25 cellular contexts compared by ENCODE assay signal in the genomic region with DNA sequence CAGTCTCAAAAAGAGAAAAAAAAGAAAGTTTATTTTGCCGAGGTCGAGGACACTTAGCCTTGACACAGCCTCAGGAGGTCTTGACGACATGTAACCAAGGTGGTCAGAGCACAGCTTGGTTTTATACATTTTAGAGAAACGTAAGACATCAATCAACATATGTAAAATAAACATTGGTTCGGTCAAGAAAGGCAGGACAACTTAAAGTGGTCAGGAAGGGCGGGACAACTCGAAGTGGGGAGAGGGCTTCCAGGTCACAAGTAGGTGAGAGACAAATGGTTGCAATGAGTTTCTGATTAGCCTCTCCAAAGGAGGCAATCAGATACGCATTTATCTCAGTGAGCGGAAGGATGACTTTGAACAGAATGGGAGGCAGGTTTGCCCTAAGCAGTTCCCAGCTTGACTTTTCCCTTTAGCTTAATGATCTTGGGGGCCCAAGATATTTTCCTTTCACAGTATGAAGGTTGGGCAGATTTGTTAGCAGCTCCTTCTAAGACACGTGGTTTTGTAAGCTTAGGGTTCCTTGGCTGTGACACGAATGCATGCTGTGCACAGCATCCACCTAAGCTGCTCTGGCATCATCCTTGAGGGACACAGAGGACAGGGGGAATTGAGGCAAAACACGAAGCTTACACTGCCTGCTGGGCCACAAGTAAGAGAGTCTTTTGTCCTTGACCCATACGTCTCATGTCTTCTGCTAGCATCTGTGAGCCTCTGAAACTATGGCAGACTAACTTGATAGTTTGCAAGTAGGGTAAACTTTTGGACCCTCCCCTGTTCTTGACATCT. TPM values are rescaled to one million over a fixed set of nuclear protein-coding genes. Genes with fewer than 3 reads are reported as not detected.
DNase-seq lines count a peak whose midpoint lies in the region; ATAC-seq and TF ChIP-seq lines count a peak whose summit lies in the region.
"Had no signal": no experiment of that assay in that cellular context is flagged by ENCODE, and none has a peak within 500 bp of the region (broad histone marks: within the 10 kb centered on the region; RNA-seq: fewer than 3 reads in every experiment).

No MANE protein-coding gene starts in this region.

- TF ChIP-seq CTCF in brain (conservative IDR thresholded peaks at IDR 0.05) = no peak

- peaks cover 9% of the 10 kb centered on the region for H3K27me3 Mint-ChIP-seq in brain
- no peaks in the 10 kb centered on the region for H3K27me3 Mint-ChIP-seq in activated T-cell treated with anti-CD3 and anti-CD28 coated beads, Interleukin-2, amount 50 U/mL, for 4 hours (ENCODE audit: low read depth)
- H3K27me3 Mint-ChIP-seq in stimulated activated naive B cell treated with anti-CD40 and anti-IgM and Interleukin-4, amounts not matched to agents 10 μg/mL and 1 μg/mL and 100 μg/mL, for 72 hours = no peaks in the 10 kb centered on the region
- H3K27me3 Mint-ChIP-seq: T-helper 17 cell had no signal

- no peak for DNase-seq in activated naive CD4-positive, alpha-beta T cell treated with anti-CD3 and anti-CD28 coated beads, Interleukin-2, amount 50 U/mL, for 72 hours (ENCODE audit: low spot score in 2 of 2)
- DNase-seq in activated naive CD4-positive, alpha-beta T cell (lab: John Stamatoyannopoulos, UW) = no peak
- peak; percentile 20 for DNase-seq in mesenteric fat pad (ENCODE audit: low spot score)
- no peak for DNase-seq in activated T-cell treated with anti-CD3 and anti-CD28 coated beads, Interleukin-2, amount 50 U/mL, for 4 hours
- DNase-seq in stimulated activated naive B cell treated with anti-CD40 and anti-IgM and Interleukin-4, amounts not matched to agents 10 μg/mL and 1 μg/mL and 100 μg/mL, for 72 hours = no peak
- DNase-seq: 8988T; activated CD4-positive, alpha-beta T cell treated with anti-CD3 and anti-CD28 coated beads, Interleukin-2, amount 50 U/mL, for 1 hour; activated effector memory CD4-positive, alpha-beta T cell treated with Interleukin-2 at 50 U/mL for 16 hours; caudate nucleus; dermis blood vessel endothelial cell; EL; left cardiac atrium; midbrain; MV-4-11; NCI-H187 treated with DMSO at 0.1 percent for 48 hours; NCI-H345; PC-9; SJCRH30; stimulated activated CD8-positive, alpha-beta memory T cell treated with anti-CD3 and anti-CD28 coated beads, Interleukin-4, amount 100 ng/mL, for 48 hours; T-helper 17 cell had no signal

- H3K9me3 Mint-ChIP-seq in activated naive CD4-positive, alpha-beta T cell treated with anti-CD3 and anti-CD28 coated beads, Interleukin-2, amount 50 U/mL, for 72 hours = no peaks in the 10 kb centered on the region
- H3K9me3 Mint-ChIP-seq in brain = peaks cover 0 to 2% (median 0%) of the 10 kb centered on the region in 5 experiments
- no peaks in the 10 kb centered on the region for H3K9me3 Mint-ChIP-seq in activated T-cell treated with anti-CD3 and anti-CD28 coated beads, Interleukin-2, amount 50 U/mL, for 4 hours
- no peaks in the 10 kb centered on the region for H3K9me3 Mint-ChIP-seq in stimulated activated naive B cell treated with anti-CD40 and anti-IgM and Interleukin-4, amounts not matched to agents 10 μg/mL and 1 μg/mL and 100 μg/mL, for 72 hours

- H3K4me3 Mint-ChIP-seq in brain = peak overlapping the region in 2 of 5 experiments; percentile 17 to 48
- H3K4me3 Mint-ChIP-seq in activated T-cell treated with anti-CD3 and anti-CD28 coated beads, Interleukin-2, amount 50 U/mL, for 4 hours = no peak overlapping the region
- H3K4me3 Mint-ChIP-seq in stimulated activated naive B cell treated with anti-CD40 and anti-IgM and Interleukin-4, amounts not matched to agents 10 μg/mL and 1 μg/mL and 100 μg/mL, for 72 hours = no peak overlapping the region
- H3K4me3 Mint-ChIP-seq: T-helper 17 cell had no signal

- H3K36me3 Mint-ChIP-seq in activated naive CD4-positive, alpha-beta T cell treated with anti-CD3 and anti-CD28 coated beads, Interleukin-2, amount 50 U/mL, for 72 hours = peaks cover 13 to 18% of the 10 kb centered on the region in 2 donors
- H3K36me3 Mint-ChIP-seq in brain = peaks cover 11% of the 10 kb centered on the region
- H3K36me3 Mint-ChIP-seq in activated T-cell treated with anti-CD3 and anti-CD28 coated beads, Interleukin-2, amount 50 U/mL, for 4 hours (ENCODE audit: insufficient read depth) = peaks cover 9% of the 10 kb centered on the region
- H3K36me3 Mint-ChIP-seq in stimulated activated naive B cell treated with anti-CD40 and anti-IgM and Interleukin-4, amounts not matched to agents 10 μg/mL and 1 μg/mL and 100 μg/mL, for 72 hours = peaks cover 12 to 32% of the 10 kb centered on the region in 2 donors

- peak overlapping the region in 20 of 21 experiments; percentile 44 to 100 (median 73) for H3K27ac ChIP-seq in skin epidermis
- H3K27ac ChIP-seq: BLaER1, HL-60, PC-9, SJCRH30 had no signal

- no peak for ATAC-seq in activated naive CD4-positive, alpha-beta T cell treated with anti-CD3 and anti-CD28 coated beads, Interleukin-2, amount 50 U/mL, for 72 hours
- no peak for ATAC-seq in activated T-cell treated with anti-CD3 and anti-CD28 coated beads, Interleukin-2, amount 50 U/mL, for 4 hours
- no peak for ATAC-seq in stimulated activated naive B cell treated with anti-CD40 and anti-IgM and Interleukin-4, amounts not matched to agents 10 μg/mL and 1 μg/mL and 100 μg/mL, for 72 hours (replicated peaks)
- no peak for ATAC-seq in GM21526 (IDR thresholded peaks at IDR 0.05; ENCODE audit: low FRiP score, unreplicated experiment)
- ATAC-seq: left cardiac atrium, T-helper 17 cell had no signal

- peak overlapping the region; percentile 73 to 74 for H3K27ac Mint-ChIP-seq in activated naive CD4-positive, alpha-beta T cell treated with anti-CD3 and anti-CD28 coated beads, Interleukin-2, amount 50 U/mL, for 72 hours
- H3K27ac Mint-ChIP-seq in brain = peak overlapping the region in 4 of 5 experiments; percentile 39 to 92 (median 46)
- H3K27ac Mint-ChIP-seq in stimulated activated naive B cell treated with anti-CD40 and anti-IgM and Interleukin-4, amounts not matched to agents 10 μg/mL and 1 μg/mL and 100 μg/mL, for 72 hours = no peak overlapping the region

- H3K4me1 Mint-ChIP-seq in brain = peaks cover 23% of the 10 kb centered on the region
- H3K4me1 Mint-ChIP-seq in activated T-cell treated with anti-CD3 and anti-CD28 coated beads, Interleukin-2, amount 50 U/mL, for 4 hours (ENCODE audit: low read depth) = peaks cover 19% of the 10 kb centered on the region
- H3K4me1 Mint-ChIP-seq in stimulated activated naive B cell treated with anti-CD40 and anti-IgM and Interleukin-4, amounts not matched to agents 10 μg/mL and 1 μg/mL and 100 μg/mL, for 72 hours = peaks cover 8 to 21% of the 10 kb centered on the region in 2 donors

- H3K4me3 ChIP-seq in skin epidermis = no peak overlapping the region
- H3K4me3 ChIP-seq: BLaER1, PC-9, SJCRH30 had no signal

RNA-seq across cellular contexts. Expression of a gene that starts 3.3 kb away (rescaled TPM):
- total RNA-seq in activated naive CD4-positive, alpha-beta T cell treated with anti-CD3 and anti-CD28 coated beads, Interleukin-2, amount 50 U/mL, for 72 hours = 100 to 1,000 TPM; 192 to 271 TPM
- 234 TPM for polyA plus RNA-seq in brain (ENCODE audit: insufficient read depth, low read depth, low replicate concordance)
- total RNA-seq in mesenteric fat pad = 164 TPM
- total RNA-seq in activated T-cell treated with anti-CD3 and anti-CD28 coated beads, Interleukin-2, amount 50 U/mL, for 4 hours = 100 to 1,000 TPM; 269 to 284 (median 271) TPM

RNA-seq across cellular contexts. Expression of a gene that starts 28.5 kb away (rescaled TPM):
- 10 to 100 TPM; 34.7 to 40.1 TPM for total RNA-seq in activated naive CD4-positive, alpha-beta T cell treated with anti-CD3 and anti-CD28 coated beads, Interleukin-2, amount 50 U/mL, for 72 hours
- 10.9 TPM for polyA plus RNA-seq in brain (ENCODE audit: insufficient read depth, low read depth, low replicate concordance)
- total RNA-seq in mesenteric fat pad = 19.6 TPM
- total RNA-seq in activated T-cell treated with anti-CD3 and anti-CD28 coated beads, Interleukin-2, amount 50 U/mL, for 4 hours = 10 to 100 TPM; 30.0 to 35.1 (median 30.4) TPM
